In genomic region chr7:6008668-6009611, GRCh38 we compare ENCODE assay signal across 1 cellular context.
A peak's percentile ranks its signal among the peaks of the same experiment; 100 is the strongest.
TF ChIP-seq lines count a peak whose summit lies in the region.

TSS of gene AIMP2 (plus strand) at chr7:6009272. CDS start at chr7:6009364, 92 bp downstream.
TSS of gene PMS2 (minus strand) at chr7:6009049. CDS start at chr7:6009019, 30 bp downstream.

TF ChIP-seq in K562, 482 proteins besides CTCF, POLR2A, EP300 and RAD21 (continued from another document and continues in another):
- TF ChIP-seq HMGXB4 (CRISPR knock-in tag; IDR thresholded peaks at IDR 0.05) (peak; percentile 81; the same call in 1 of the 2 replicates), ETV1 (tag; conservative IDR thresholded peaks at IDR 0.05; ENCODE audit: low read depth) (no peak; the same call in 1 of the 2 replicates), HDAC8 (tag; IDR thresholded peaks at IDR 0.05) (peak; percentile 93), HOMEZ (CRISPR knock-in tag; IDR thresholded peaks at IDR 0.05) (peak; percentile 88), BRD4 (IDR thresholded peaks at IDR 0.05) (no peak), ZC3H8 (IDR thresholded peaks at IDR 0.05) (no peak), ZNF224 (CRISPR knock-in tag; IDR thresholded peaks at IDR 0.05) (peak; percentile 58; the same call in 1 of the 2 replicates), SAFB2 (IDR thresholded peaks at IDR 0.05; ENCODE audit: borderline replicate concordance, low read depth, low read length, severe bottlenecking) (no peak), KHSRP (IDR thresholded peaks at IDR 0.05) (0 out of 2 replicates have a peak, but pooled peaks have one; percentile 16), CBX1 (IDR thresholded peaks at IDR 0.05; ENCODE audit: low read depth) (0 out of 2 replicates have a peak, but pooled peaks have one; percentile 57), GTF2A2 (tag; IDR thresholded peaks at IDR 0.05) (no peak), RERE (CRISPR knock-in tag; IDR thresholded peaks at IDR 0.05; ENCODE audit: borderline replicate concordance) (no peak; the same call in 1 of the 2 replicates), ZNF124 (CRISPR knock-in tag; IDR thresholded peaks at IDR 0.05) (no peak), IFI16 (CRISPR knock-in tag; IDR thresholded peaks at IDR 0.05) (no peak), MGA (IDR thresholded peaks at IDR 0.05) (peak; percentile 100), SOX6 (IDR thresholded peaks at IDR 0.05) (peak; percentile 75), CREB1 (IDR thresholded peaks at IDR 0.05) (peak; percentile 81), CREB1 (CRISPR knock-in tag; IDR thresholded peaks at IDR 0.05) (peak; percentile 91), ATF3 (IDR thresholded peaks at IDR 0.05) (no peak), ATF3 (CRISPR knock-in tag; conservative IDR thresholded peaks at IDR 0.05) (peak; percentile 89), STAT5B (CRISPR knock-in tag; IDR thresholded peaks at IDR 0.05) (no peak), ZNF639 (CRISPR knock-in tag; conservative IDR thresholded peaks at IDR 0.05 in 1 of 2, IDR thresholded peaks at IDR 0.05 in 1 of 2) (peak in 1 of 2 experiments; percentile 91; a peak in 2 of 4 replicates), HDAC2 (IDR thresholded peaks at IDR 0.05) (peak; percentile 92), ZBTB17 (CRISPR knock-in tag; IDR thresholded peaks at IDR 0.05) (peak; percentile 90), FOSL1 (tag; conservative IDR thresholded peaks at IDR 0.05) (peak; percentile 29; the same call in 1 of the 2 replicates), TFAP4 (CRISPR knock-in tag; IDR thresholded peaks at IDR 0.05; ENCODE audit: borderline replicate concordance) (peak; percentile 88)
